In the genomic region with DNA sequence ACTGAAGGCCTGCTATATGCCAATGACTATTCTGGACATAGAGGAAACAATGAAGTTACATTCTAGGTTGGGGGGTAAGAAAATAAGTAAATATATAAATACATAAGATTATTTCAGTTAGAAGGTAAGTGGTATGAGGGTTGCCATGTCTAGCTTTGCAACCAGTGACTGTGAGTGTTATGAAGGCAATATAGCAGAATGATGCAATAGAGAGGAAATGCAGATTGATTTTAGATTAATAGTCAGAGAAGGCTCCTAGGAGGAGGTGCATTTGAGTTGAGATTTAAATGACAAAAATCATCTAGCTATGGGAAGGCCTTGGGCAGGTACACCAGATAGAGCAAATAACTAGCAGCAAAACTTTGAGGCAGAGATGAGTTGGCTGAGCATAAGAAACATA, we compare ENCODE assay signal across 21 cellular contexts.
"Had no signal": no experiment of that assay in that cellular context is flagged by ENCODE, and none has a peak within 500 bp of the region (broad histone marks: within the 10 kb centered on the region; RNA-seq: fewer than 3 reads in every experiment).

No MANE protein-coding gene starts in this region.

- H3K27me3 ChIP-seq: esophagus squamous epithelium, ovary, sigmoid colon, stomach, thyroid gland had no signal

- H3K4me1 ChIP-seq: esophagus squamous epithelium, lower lobe of right lung, stomach, thyroid gland had no signal

- H3K27me3 Mint-ChIP-seq: effector memory CD8-positive, alpha-beta T cell; progenitor cell of endocrine pancreas had no signal

- H3K27ac ChIP-seq: esophagus squamous epithelium, lower lobe of right lung, ovary, sigmoid colon, stomach, thyroid gland had no signal

- H3K36me3 ChIP-seq: esophagus squamous epithelium, lower lobe of right lung, ovary, sigmoid colon, stomach, thyroid gland had no signal

- H3K9me3 Mint-ChIP-seq: effector memory CD8-positive, alpha-beta T cell; nephron progenitor cell had no signal

- H3K27ac Mint-ChIP-seq: effector memory CD8-positive, alpha-beta T cell; nephron progenitor cell; progenitor cell of endocrine pancreas; stimulated activated effector memory CD8-positive, alpha-beta T cell treated with anti-CD3 and anti-CD28 coated beads, Interleukin-12 subunit alpha, Interleukin-12 subunit beta, amount 100 ng/mL, for 72 hours had no signal

- DNase-seq: cortex of kidney; effector memory CD8-positive, alpha-beta T cell; esophagus squamous epithelium; foreskin melanocyte; hypothalamus; left ventricle myocardium superior; lower lobe of right lung; naive thymus-derived CD8-positive, alpha-beta T cell; nephron progenitor cell; occipital lobe; ovary; sigmoid colon; stimulated activated CD4-positive, alpha-beta T cell treated with anti-CD3 and anti-CD28 coated beads, Interleukin-2, amount 100 ng/mL, for 24 hours; stimulated activated CD4-positive, alpha-beta T cell treated with anti-CD3 and anti-CD28 coated beads, Interleukin-4, amount 100 ng/mL, for 24 hours; stimulated activated naive CD4-positive, alpha-beta T cell treated with Interleukin-2 at 50 U/mL for 16 hours; stomach; thyroid gland; trophoblast cell had no signal

- H3K4me3 ChIP-seq: esophagus squamous epithelium, lower lobe of right lung, ovary, sigmoid colon, stomach, thyroid gland had no signal

- H3K4me1 Mint-ChIP-seq: naive thymus-derived CD8-positive, alpha-beta T cell; stimulated activated effector memory CD8-positive, alpha-beta T cell treated with anti-CD3 and anti-CD28 coated beads, Interleukin-12 subunit alpha, Interleukin-12 subunit beta, amount 100 ng/mL, for 72 hours had no signal

- H3K36me3 Mint-ChIP-seq: naive thymus-derived CD8-positive, alpha-beta T cell; stimulated activated effector memory CD8-positive, alpha-beta T cell treated with anti-CD3 and anti-CD28 coated beads, Interleukin-12 subunit alpha, Interleukin-12 subunit beta, amount 100 ng/mL, for 72 hours had no signal

- H3K9me3 ChIP-seq: esophagus squamous epithelium, lower lobe of right lung, ovary, sigmoid colon, stomach had no signal

- FAIRE-seq: keratinocyte had no signal

- H3K4me3 Mint-ChIP-seq: effector memory CD8-positive, alpha-beta T cell; naive thymus-derived CD8-positive, alpha-beta T cell; nephron progenitor cell; stimulated activated effector memory CD8-positive, alpha-beta T cell treated with anti-CD3 and anti-CD28 coated beads, Interleukin-12 subunit alpha, Interleukin-12 subunit beta, amount 100 ng/mL, for 72 hours had no signal

- ATAC-seq: effector memory CD8-positive, alpha-beta T cell; left ventricle myocardium superior; lower lobe of right lung; naive thymus-derived CD8-positive, alpha-beta T cell; stimulated activated effector memory CD8-positive, alpha-beta T cell treated with anti-CD3 and anti-CD28 coated beads, Interleukin-12 subunit alpha, Interleukin-12 subunit beta, amount 100 ng/mL, for 72 hours had no signal
